Comparison of ENCODE assay signal across 16 cellular contexts in genomic region chr13:58165617-58166016, GRCh38.
"Had no signal": no experiment of that assay in that cellular context is flagged by ENCODE, and none has a peak within 500 bp of the region (broad histone marks: within the 10 kb centered on the region; RNA-seq: fewer than 3 reads in every experiment).

No MANE protein-coding gene starts in this region.

- H3K9me3 ChIP-seq: esophagus muscularis mucosa, gastroesophageal sphincter, heart left ventricle, left lung, tibial artery had no signal

- H3K4me3 ChIP-seq: esophagus muscularis mucosa, gastroesophageal sphincter, heart left ventricle, left lung, neural progenitor cell, skin epidermis, tibial artery had no signal

- H3K4me1 ChIP-seq: esophagus muscularis mucosa, gastroesophageal sphincter, heart left ventricle, left lung, tibial artery had no signal

- H3K27ac ChIP-seq: esophagus muscularis mucosa, gastroesophageal sphincter, heart left ventricle, left lung, neural progenitor cell, skin epidermis, tibial artery had no signal

- DNase-seq: activated B cell treated with CpG ODN at 0.5 μM for 24 hours; activated CD4-positive, alpha-beta memory T cell treated with anti-CD3 and anti-CD28 coated beads for 36 hours; activated CD4-positive, alpha-beta T cell treated with anti-CD3 and anti-CD28 coated beads for 4 hours; activated T-cell treated with anti-CD3 and anti-CD28 coated beads for 4 hours; effector CD8-positive, alpha-beta T cell; heart left ventricle; left lung; midbrain; right cardiac atrium; stimulated activated naive CD8-positive, alpha-beta T cell treated with anti-CD3 and anti-CD28 coated beads, Interleukin-15, Interleukin-2, amounts not matched to agents 100 U/mL and 50 U/mL, for 24 hours; substantia nigra; tibial artery had no signal

- ATAC-seq: gastroesophageal sphincter; heart left ventricle; left lung; right cardiac atrium; stimulated activated naive CD8-positive, alpha-beta T cell treated with anti-CD3 and anti-CD28 coated beads, Interleukin-15, Interleukin-2, amounts not matched to agents 100 U/mL and 50 U/mL, for 24 hours had no signal

- H3K36me3 ChIP-seq: esophagus muscularis mucosa, gastroesophageal sphincter, heart left ventricle, left lung, neural progenitor cell, tibial artery had no signal

- H3K27me3 ChIP-seq: esophagus muscularis mucosa, gastroesophageal sphincter, heart left ventricle, left lung, neural progenitor cell, tibial artery had no signal
